In genomic region chr6:33323623-33323948, GRCh38 we compare ENCODE assay signal across 8 cellular contexts. TPM values are rescaled to one million over a fixed set of nuclear protein-coding genes. Genes with fewer than 3 reads are reported as not detected.
DNase-seq lines count a peak whose midpoint lies in the region; FAIRE-seq and TF ChIP-seq lines count a peak whose summit lies in the region.

No MANE protein-coding gene starts in this region.

- H3K4me1 Mint-ChIP-seq in activated naive CD4-positive, alpha-beta T cell treated with anti-CD3 and anti-CD28 coated beads, Interleukin-2, amount 10 ng/mL, durations not matched to agents 7 days and 5 days: peaks cover 51% of the 10 kb centered on the region

- H2BK120ac ChIP-seq in H1 (replicated peaks; ENCODE audit: low read depth, low read length): no peak overlapping the region

- H3K56ac ChIP-seq in H1 (replicated peaks; ENCODE audit: insufficient read length, low read depth, low read length): no peak overlapping the region

- 10% methylated on average over 12 of the region's 12 CpGs; no CpG with 5 or more reads in 1 of the 2 experiments for WGBS in H1 (ENCODE audit: extremely low coverage in 1 of 2, insufficient coverage in 1 of 2, insufficient read length in 1 of 2, insufficient replicate concordance in 2 of 2, low coverage in 1 of 2, low lambda C conversion rate in 2 of 2, missing lambda C conversion rate in 1 of 2), 2 experiments

- peak overlapping the region; percentile 77; the same call in 1 of the 2 replicates for H2BK12ac ChIP-seq in H1 (ENCODE audit: low read depth, low read length)

- no peak overlapping the region; the same call in 1 of the 2 replicates for H4K8ac ChIP-seq in H1 (ENCODE audit: extremely low read depth, insufficient read depth, low read length)

- peaks cover 0 to 32% of the 10 kb centered on the region in 2 experiments; a peak in 3 of 4 replicates for H3K79me2 ChIP-seq in H1 (ENCODE audit: control insufficient read depth in 1 of 2, insufficient read depth in 2 of 2, low read length in 2 of 2)
- H3K79me2 ChIP-seq in parathyroid adenoma: peaks cover 7% of the 10 kb centered on the region

- H3K4me3 Mint-ChIP-seq in activated naive CD4-positive, alpha-beta T cell treated with anti-CD3 and anti-CD28 coated beads, Interleukin-2, amount 10 ng/mL, durations not matched to agents 7 days and 5 days: peak overlapping the region; percentile 98

- H3K9me3 Mint-ChIP-seq in activated naive CD4-positive, alpha-beta T cell treated with anti-CD3 and anti-CD28 coated beads, Interleukin-2, amount 10 ng/mL, durations not matched to agents 7 days and 5 days: no peaks in the 10 kb centered on the region

- H3K36me3 ChIP-seq in H1 (ENCODE audit: control insufficient read depth in 2 of 4, insufficient read depth in 4 of 4, low read length in 3 of 4) (peaks cover 10 to 28% (median 21%) of the 10 kb centered on the region in 4 experiments; a peak in 7 of 8 replicates), parathyroid adenoma (ENCODE audit: control insufficient read depth, insufficient read depth, low read length) (no peaks in the 10 kb centered on the region)

- H2AK5ac ChIP-seq in H1 (ENCODE audit: low read depth, low read length): no peak overlapping the region

- H3K9me3 ChIP-seq in H1 (ENCODE audit: insufficient read depth in 2 of 2, low read depth in 1 of 2, low read length in 1 of 2): no peaks in the 10 kb centered on the region; a peak in 1 of 4 replicates
- H3K9me3 ChIP-seq in parathyroid adenoma (ENCODE audit: control insufficient read depth, low read length): no peaks in the 10 kb centered on the region

- peaks cover 2 to 5% of the 10 kb centered on the region in 2 experiments for H4K20me1 ChIP-seq in H1 (replicated peaks in 1 of 2; ENCODE audit: control insufficient read depth in 1 of 2, insufficient read depth in 2 of 2, low read length in 2 of 2)

- H4K91ac ChIP-seq in H1 (replicated peaks; ENCODE audit: insufficient read length, low read length): no peak overlapping the region

- H3K27ac ChIP-seq in H1 (ENCODE audit: low read depth, low read length) (no peak overlapping the region; the same call in 1 of the 2 replicates), parathyroid adenoma (peak overlapping the region; percentile 86)

- H3K27me3 Mint-ChIP-seq in activated naive CD4-positive, alpha-beta T cell treated with anti-CD3 and anti-CD28 coated beads, Interleukin-2, amount 10 ng/mL, durations not matched to agents 7 days and 5 days: peaks cover 4% of the 10 kb centered on the region

- no peak for TF ChIP-seq EP300 in H1 (IDR thresholded peaks at IDR 0.05; ENCODE audit: borderline replicate concordance in 1 of 2, low read depth in 2 of 2, low read length in 2 of 2)

- H2BK20ac ChIP-seq in H1 (ENCODE audit: low read length): no peak overlapping the region

- H3K4me1 ChIP-seq in H1 (replicated peaks in 1 of 4; ENCODE audit: control insufficient read depth in 3 of 4, insufficient read depth in 4 of 4, low read length in 3 of 4): peaks cover 0 to 21% (median 13%) of the 10 kb centered on the region in 4 experiments; a peak in 6 of 7 replicates
- peaks cover 33% of the 10 kb centered on the region for H3K4me1 ChIP-seq in parathyroid adenoma

- peak overlapping the region; percentile 81; the same call in 1 of the 2 replicates for H2BK15ac ChIP-seq in H1 (ENCODE audit: low read length)

- H3K4me3 ChIP-seq in H1 (ENCODE audit: extremely low read depth in 1 of 4, insufficient read depth in 2 of 4, low read depth in 3 of 4, low read length in 4 of 4): peak overlapping the region; percentile 68 to 98 (median 82)
- H3K4me3 ChIP-seq in parathyroid adenoma (ENCODE audit: low read depth, low read length): peak overlapping the region; percentile 91

- H3K4ac ChIP-seq in H1 (replicated peaks; ENCODE audit: insufficient read length, low read depth, low read length): no peak overlapping the region

- CTCF ChIA-PET in activated naive CD4-positive, alpha-beta T cell treated with anti-CD3 and anti-CD28 coated beads, Interleukin-2, amount 10 ng/mL, durations not matched to agents 7 days and 5 days (lab: Charles Lee): interaction anchor here (1.5 kb wide), 1 partner anchor 12 kb away, joined by 3 read pairs; no protein-coding TSS in a partner anchor
- CTCF ChIA-PET in H1 (lab: Charles Lee; ENCODE audit: partially characterized antibody): interaction anchor here (1.0 kb wide), 1 partner anchor 46 kb away, joined by 3 read pairs; the partner anchor contains the start of gene B3GALT4

- peak overlapping the region; percentile 51; the same call in 1 of the 2 replicates for H3K18ac ChIP-seq in H1 (ENCODE audit: extremely low read depth, low read length)

- H3K36me3 Mint-ChIP-seq in activated naive CD4-positive, alpha-beta T cell treated with anti-CD3 and anti-CD28 coated beads, Interleukin-2, amount 10 ng/mL, durations not matched to agents 7 days and 5 days: peaks cover 38% of the 10 kb centered on the region

- no peak for DNase-seq in activated naive CD4-positive, alpha-beta T cell treated with anti-CD3 and anti-CD28 coated beads, Interleukin-2, amount 10 ng/mL, durations not matched to agents 7 days and 5 days
- no peak for DNase-seq in activated naive CD4-positive, alpha-beta T cell (lab: John Stamatoyannopoulos, UW)
- peak; percentile 85 for DNase-seq in NCI-H748 treated with DMSO at 0.1 percent for 48 hours (lab: John Stamatoyannopoulos, UW)
- peak in 1 of 2 experiments; percentile 57 for DNase-seq in H1 (ENCODE audit: low read depth in 1 of 2, low spot score in 2 of 2)
- no peak for DNase-seq in 8988T
- no peak for DNase-seq in activated CD4-positive, CD25-positive, alpha-beta regulatory T cell (lab: John Stamatoyannopoulos, UW)
- DNase-seq in epidermal melanocyte (ENCODE audit: insufficient read length, low spot score): no peak

- no peak overlapping the region for H3K23ac ChIP-seq in H1 (ENCODE audit: insufficient read length)

- peaks cover 18% of the 10 kb centered on the region for H3K23me2 ChIP-seq in H1 (ENCODE audit: low read depth, low read length)

- H3K4me2 ChIP-seq in H1 (ENCODE audit: insufficient read depth in 1 of 2, low read depth in 2 of 2, low read length in 2 of 2) (peak overlapping the region; percentile 62 to 87), parathyroid adenoma (ENCODE audit: low read length) (peak overlapping the region; percentile 96)

- FAIRE-seq in H1 (lab: Jason Lieb, UNC): no peak

- peaks cover 7% of the 10 kb centered on the region; the same call in 1 of the 2 replicates for H3K79me1 ChIP-seq in H1 (ENCODE audit: low read depth, low read length)

- H2AFZ ChIP-seq in H1 (ENCODE audit: low read length) (peak overlapping the region; percentile 93), parathyroid adenoma (peak overlapping the region; percentile 93)

- no peak for TF ChIP-seq POLR2A in H1 (IDR thresholded peaks at IDR 0.05; ENCODE audit: control extremely low read depth in 1 of 2, low read depth in 2 of 2, low read length in 2 of 2)

- no peak overlapping the region for H3K14ac ChIP-seq in H1 (ENCODE audit: insufficient read length)

- no peak for TF ChIP-seq CTCF in H1 (IDR thresholded peaks at IDR 0.05; ENCODE audit: control extremely low read depth in 1 of 3, insufficient read depth in 1 of 3, low read depth in 1 of 3, low read length in 3 of 3)
- TF ChIP-seq CTCF in parathyroid adenoma (IDR thresholded peaks at IDR 0.05): no peak

- no peak for TF ChIP-seq RAD21 in H1 (IDR thresholded peaks at IDR 0.05 in 1 of 2, conservative IDR thresholded peaks at IDR 0.05 in 1 of 2; ENCODE audit: low read depth in 2 of 2, low read length in 2 of 2)

- peak overlapping the region; percentile 96 for H3K27ac Mint-ChIP-seq in activated naive CD4-positive, alpha-beta T cell treated with anti-CD3 and anti-CD28 coated beads, Interleukin-2, amount 10 ng/mL, durations not matched to agents 7 days and 5 days

- POLR2A ChIA-PET in H1 (lab: Charles Lee; ENCODE audit: partially characterized antibody): interaction anchor here (1.0 to 1.3 kb wide), 3 partner anchors 24 to 353 kb away, joined by 3 to 6 read pairs (median 4); partner anchors contain the start of gene RGL2

- H3K27me3 ChIP-seq in H1 (replicated peaks in 1 of 4; ENCODE audit: control insufficient read depth in 3 of 4, extremely low read depth in 1 of 4, insufficient read depth in 3 of 4, low read length in 3 of 4) (no peaks in the 10 kb centered on the region), parathyroid adenoma (ENCODE audit: control insufficient read depth, insufficient read depth, low read length) (no peaks in the 10 kb centered on the region)

- H2BK5ac ChIP-seq in H1 (ENCODE audit: low read depth, low read length): peak overlapping the region; percentile 87

- H4K5ac ChIP-seq in H1 (ENCODE audit: insufficient read length, low read depth, low read length): no peak overlapping the region

- H3K9ac ChIP-seq in H1 (replicated peaks in 1 of 4; ENCODE audit: extremely low read depth in 1 of 4, low read depth in 3 of 4, low read length in 3 of 4) (peak overlapping the region in 3 of 4 experiments; percentile 36 to 72 (median 39); a peak in 4 of 7 replicates), parathyroid adenoma (peak overlapping the region; percentile 5)

RNA-seq across cellular contexts. Expression of gene DAXX, which starts 0.8 kb away (rescaled TPM):
- 81.9 and 85.0 TPM in 2 replicates for total RNA-seq in H1 (2021; fragmentation: NEBNext Ultra II Directional; extraction: Animal tissue kit (Norgen Biotek cat#: 25700))
- 31.1 and 53.7 TPM in 2 replicates for polyA plus RNA-seq in H1 (2011; rRNA removed)
- 34.8 TPM for polyA plus RNA-seq in H1 (2011; cell fraction: cytosol; rRNA removed)
- 77.6 TPM for polyA plus RNA-seq in H1 (2011; cell fraction: nucleus; rRNA removed)
- 85.4 to 115 TPM (median 89.6 TPM) in 4 replicates for polyA plus RNA-seq in H1 (2012, experiment 1 of 2)
- 85.3 TPM for polyA plus RNA-seq in H1 (2012, experiment 2 of 2)
- polyA plus RNA-seq in H1 (2013, experiment 1 of 2): 72.0 TPM
- 70.3 TPM for polyA plus RNA-seq in H1 (2013, experiment 2 of 2)
- polyA minus RNA-seq in H1 (2011; rRNA and poly(A)+ RNA removed): 11.0 and 18.4 TPM in 2 replicates
- 17.6 TPM for polyA minus RNA-seq in H1 (2011; cell fraction: cytosol; rRNA and poly(A)+ RNA removed)
- 28.4 TPM for polyA minus RNA-seq in H1 (2011; cell fraction: nucleus; rRNA and poly(A)+ RNA removed)

RNA-seq across cellular contexts. Expression of gene ZBTB22, which starts 6.0 kb away (rescaled TPM):
- total RNA-seq in H1 (2021; fragmentation: NEBNext Ultra II Directional; extraction: Animal tissue kit (Norgen Biotek cat#: 25700)): 9.8 and 9.9 TPM in 2 replicates
- 7.4 and 11.0 TPM in 2 replicates for polyA plus RNA-seq in H1 (2011; rRNA removed)
- 10.9 TPM for polyA plus RNA-seq in H1 (2011; cell fraction: cytosol; rRNA removed)
- polyA plus RNA-seq in H1 (2011; cell fraction: nucleus; rRNA removed): 14.1 TPM
- 8.2 to 11.0 TPM (median 10.5 TPM) in 4 replicates for polyA plus RNA-seq in H1 (2012, experiment 1 of 2)
- 6.4 TPM for polyA plus RNA-seq in H1 (2012, experiment 2 of 2)
- 4.9 TPM for polyA plus RNA-seq in H1 (2013, experiment 1 of 2)
- 4.7 TPM for polyA plus RNA-seq in H1 (2013, experiment 2 of 2)
- 13.1 and 18.0 TPM in 2 replicates for polyA minus RNA-seq in H1 (2011; rRNA and poly(A)+ RNA removed)
- 7.9 TPM for polyA minus RNA-seq in H1 (2011; cell fraction: cytosol; rRNA and poly(A)+ RNA removed)
- 10.0 TPM for polyA minus RNA-seq in H1 (2011; cell fraction: nucleus; rRNA and poly(A)+ RNA removed)

RNA-seq across cellular contexts. Expression of gene TAPBP, which starts 9.7 kb away (rescaled TPM):
- 33.5 and 35.4 TPM in 2 replicates for total RNA-seq in H1 (2021; fragmentation: NEBNext Ultra II Directional; extraction: Animal tissue kit (Norgen Biotek cat#: 25700))
- 24.5 and 28.9 TPM in 2 replicates for polyA plus RNA-seq in H1 (2011; rRNA removed)
- 9.1 TPM for polyA plus RNA-seq in H1 (2011; cell fraction: cytosol; rRNA removed)
- polyA plus RNA-seq in H1 (2011; cell fraction: nucleus; rRNA removed): 19.7 TPM
- 18.0 to 28.5 TPM (median 23.0 TPM) in 4 replicates for polyA plus RNA-seq in H1 (2012, experiment 1 of 2)
- 15.3 TPM for polyA plus RNA-seq in H1 (2012, experiment 2 of 2)
- polyA plus RNA-seq in H1 (2013, experiment 1 of 2): 44.2 TPM
- polyA plus RNA-seq in H1 (2013, experiment 2 of 2): 52.6 TPM
- polyA minus RNA-seq in H1 (2011; rRNA and poly(A)+ RNA removed): 11.9 and 16.1 TPM in 2 replicates
- 18.5 TPM for polyA minus RNA-seq in H1 (2011; cell fraction: cytosol; rRNA and poly(A)+ RNA removed)
- polyA minus RNA-seq in H1 (2011; cell fraction: nucleus; rRNA and poly(A)+ RNA removed): 11.9 TPM

RNA-seq across cellular contexts. Expression of gene RGL2, which starts 24.8 kb away (rescaled TPM):
- 58.1 and 63.2 TPM in 2 replicates for total RNA-seq in H1 (2021; fragmentation: NEBNext Ultra II Directional; extraction: Animal tissue kit (Norgen Biotek cat#: 25700))
- polyA plus RNA-seq in H1 (2011; rRNA removed): 80.3 and 124 TPM in 2 replicates
- 80.3 TPM for polyA plus RNA-seq in H1 (2011; cell fraction: cytosol; rRNA removed)
- 500 TPM for polyA plus RNA-seq in H1 (2011; cell fraction: nucleus; rRNA removed)
- 49.4 to 72.6 TPM (median 63.7 TPM) in 4 replicates for polyA plus RNA-seq in H1 (2012, experiment 1 of 2)
- polyA plus RNA-seq in H1 (2012, experiment 2 of 2): 56.9 TPM
- 61.3 TPM for polyA plus RNA-seq in H1 (2013, experiment 1 of 2)
- polyA plus RNA-seq in H1 (2013, experiment 2 of 2): 57.1 TPM
- 60.1 and 67.6 TPM in 2 replicates for polyA minus RNA-seq in H1 (2011; rRNA and poly(A)+ RNA removed)
- polyA minus RNA-seq in H1 (2011; cell fraction: cytosol; rRNA and poly(A)+ RNA removed): 32.1 TPM
- 89.6 TPM for polyA minus RNA-seq in H1 (2011; cell fraction: nucleus; rRNA and poly(A)+ RNA removed)

RNA-seq across cellular contexts. Expression of gene PFDN6, which starts 34.2 kb away (rescaled TPM):
- total RNA-seq in H1 (2021; fragmentation: NEBNext Ultra II Directional; extraction: Animal tissue kit (Norgen Biotek cat#: 25700)): 93.3 and 95.7 TPM in 2 replicates
- 32.0 and 33.5 TPM in 2 replicates for polyA plus RNA-seq in H1 (2011; rRNA removed)
- polyA plus RNA-seq in H1 (2011; cell fraction: cytosol; rRNA removed): 71.5 TPM
- 51.7 TPM for polyA plus RNA-seq in H1 (2011; cell fraction: nucleus; rRNA removed)
- 122 to 163 TPM (median 157 TPM) in 4 replicates for polyA plus RNA-seq in H1 (2012, experiment 1 of 2)
- polyA plus RNA-seq in H1 (2012, experiment 2 of 2): 109 TPM
- 69.3 TPM for polyA plus RNA-seq in H1 (2013, experiment 1 of 2)
- 75.8 TPM for polyA plus RNA-seq in H1 (2013, experiment 2 of 2)
- 16.3 and 18.6 TPM in 2 replicates for polyA minus RNA-seq in H1 (2011; rRNA and poly(A)+ RNA removed)
- polyA minus RNA-seq in H1 (2011; cell fraction: cytosol; rRNA and poly(A)+ RNA removed): 22.9 TPM
- 23.2 TPM for polyA minus RNA-seq in H1 (2011; cell fraction: nucleus; rRNA and poly(A)+ RNA removed)
